In genomic region chr16:83898463-83899271, GRCh38 we compare ENCODE assay signal across 8 cellular contexts. TPM values are rescaled to one million over a fixed set of nuclear protein-coding genes. Genes with fewer than 3 reads are reported as not detected.
DNase-seq lines count a peak whose midpoint lies in the region; ATAC-seq and TF ChIP-seq lines count a peak whose summit lies in the region.

MLYCD (plus strand) TSS chr16:83899115; CDS start chr16:83899145, 30 bp downstream.

- H3K4me3 ChIP-seq in Karpas-422 (ENCODE audit: low read length): peak within 1 kb of the TSS; percentile 71
- H3K4me3 ChIP-seq in adipocyte (ENCODE audit: low read length): peak within 1 kb of the TSS; percentile 87
- peak within 1 kb of the TSS; percentile 65 to 98 (median 90) for H3K4me3 ChIP-seq in heart left ventricle
- peak within 1 kb of the TSS; percentile 64 to 94 (median 87) for H3K4me3 ChIP-seq in transverse colon

- H3K4me1 ChIP-seq in Karpas-422 (ENCODE audit: low read length): peaks cover 18% of the 10 kb centered on the region
- H3K4me1 ChIP-seq in adipocyte (ENCODE audit: control insufficient read depth, insufficient read depth, low read length): peaks cover 44% of the 10 kb centered on the region
- H3K4me1 ChIP-seq in heart left ventricle: peaks cover 0 to 48% (median 30%) of the 10 kb centered on the region in 12 donors
- peaks cover 15 to 27% (median 17%) of the 10 kb centered on the region in 4 donors for H3K4me1 ChIP-seq in transverse colon

- peak; percentile 87 for ATAC-seq in GM21825 (IDR thresholded peaks at IDR 0.05; ENCODE audit: unreplicated experiment)
- peak; percentile 86 to 91 (median 90) for ATAC-seq in heart left ventricle

- no peaks in the 10 kb centered on the region for H3K27me3 ChIP-seq in Karpas-422 (ENCODE audit: low read length)
- H3K27me3 ChIP-seq in adipocyte (replicated peaks; ENCODE audit: control insufficient read depth, insufficient read depth, low read length): no peaks in the 10 kb centered on the region
- no peaks in the 10 kb centered on the region for H3K27me3 ChIP-seq in heart left ventricle
- no peaks in the 10 kb centered on the region for H3K27me3 ChIP-seq in transverse colon

- H3K4me2 ChIP-seq in Karpas-422 (ENCODE audit: low read depth, low read length, poor library complexity, severe bottlenecking): peak within 1 kb of the TSS; percentile 71

- H3K36me3 ChIP-seq in Karpas-422 (ENCODE audit: insufficient read depth, low read length) (no peaks in the 10 kb centered on the region), adipocyte (ENCODE audit: control insufficient read depth, insufficient read depth, low read length, severe bottlenecking) (no peaks in the 10 kb centered on the region), heart left ventricle (peaks cover 0 to 3% (median 0%) of the 10 kb centered on the region in 9 donors), transverse colon (no peaks in the 10 kb centered on the region)

- DNase-seq in GF-D8 (lab: John Stamatoyannopoulos, UW) (peak; percentile 41), Karpas-422 (peak; percentile 93), SW 1271 (lab: John Stamatoyannopoulos, UW) (peak; percentile 22 to 60), adipocyte (ENCODE audit: low read depth) (peak; percentile 93), heart left ventricle (peak; percentile 89 to 93 (median 92)), posterior cingulate gyrus (peak; percentile 74 to 97 (median 81)), transverse colon (peak; percentile 90)

- H3K9me3 ChIP-seq in Karpas-422 (ENCODE audit: low read length): no peaks in the 10 kb centered on the region
- H3K9me3 ChIP-seq in adipocyte (ENCODE audit: control insufficient read depth, low read length): no peaks in the 10 kb centered on the region
- H3K9me3 ChIP-seq in heart left ventricle: no peaks in the 10 kb centered on the region
- no peaks in the 10 kb centered on the region for H3K9me3 ChIP-seq in transverse colon

- TF ChIP-seq CTCF in heart left ventricle (IDR thresholded peaks at IDR 0.05) (peak in 1 of 12 donors; percentile 6), transverse colon (IDR thresholded peaks at IDR 0.05) (no peak)

- H2AFZ ChIP-seq in Karpas-422 (ENCODE audit: low read length): peak within 1 kb of the TSS; percentile 93

- TF ChIP-seq POLR2A in heart left ventricle (IDR thresholded peaks at IDR 0.05) (peak; percentile 31 to 51), transverse colon (IDR thresholded peaks at IDR 0.05) (no peak)

- H3K79me2 ChIP-seq in Karpas-422 (ENCODE audit: low read length): peaks cover 39% of the 10 kb centered on the region

- in situ Hi-C loops in transverse colon (cut with MboI; ENCODE audit: low pct_ligation_motif_present in 1 of 4, low pct_unique_long_range_greater_than_20kb in 1 of 4, low sequenced_read_pairs in 3 of 4): no loop called here

- H3K9me2 ChIP-seq in Karpas-422 (replicated peaks; ENCODE audit: insufficient read depth, low read length): no peaks in the 10 kb centered on the region

- no peak for TF ChIP-seq EP300 in transverse colon (IDR thresholded peaks at IDR 0.05; ENCODE audit: low read depth)

- no peaks in the 10 kb centered on the region for H4K20me1 ChIP-seq in Karpas-422 (ENCODE audit: insufficient read depth, low read depth, low read length)

- no peak within 1 kb of the TSS for H3K27ac ChIP-seq in Karpas-422 (ENCODE audit: low read length)
- peak within 1 kb of the TSS; percentile 88 to 99 (median 98) for H3K27ac ChIP-seq in heart left ventricle
- H3K27ac ChIP-seq in transverse colon: peak within 1 kb of the TSS; percentile 94 to 99 (median 95)

- intact Hi-C loops in heart left ventricle (cut with DNase I): loop anchor here in 2 of 10 donors (2.0 to 5.0 kb wide), 2 partner anchors 14 to 54 kb away; partner anchors contain the start of gene OSGIN1 (in 1 of the 2)
- intact Hi-C loops in posterior cingulate gyrus (cut with DNase I): loop anchor here (5.0 kb wide), 2 partner anchors 71 to 91 kb away; partner anchors contain the start of gene HSBP1
- intact Hi-C loops in transverse colon (cut with DNase I; ENCODE audit: low total_unique reads): no loop called here

- H3K9ac ChIP-seq in Karpas-422 (ENCODE audit: low read length) (peak within 1 kb of the TSS; percentile 71), adipocyte (ENCODE audit: low read length) (peak within 1 kb of the TSS; percentile 87)

- WGBS in heart left ventricle, 4 donors: 5 to 15% (median 9%) methylated on average over 25 to 69 of the region's 69 CpGs
- 10 to 83% methylated on average over 2 to 35 of the region's 69 CpGs for WGBS in transverse colon (ENCODE audit: low coverage in 1 of 2), 2 donors

RNA-seq across cellular contexts. Expression of gene MLYCD, which starts in this region (rescaled TPM):
- total RNA-seq in Karpas-422 (2014; rRNA removed; shearing (Covaris generic); ENCODE audit: low replicate concordance): 4.7 and 6.8 TPM in 2 replicates
- total RNA-seq in heart left ventricle: 10 to 100 TPM; 22.5 to 65.3 (median 40.2) TPM
- 10 to 100 TPM; 19.4 to 21.8 TPM for polyA plus RNA-seq in heart left ventricle
- total RNA-seq in transverse colon: 10 to 100 TPM; 10.8 to 20.2 (median 13.7) TPM

Comparison
In these comparisons a context has a peak if more than half of its experiments do, and no peak if none do; other contexts are left out.
1. DNase-seq: peak in every context shown above with its lines; median percentile 93 in Karpas-422; 93 in adipocyte; 92 in heart left ventricle; 90 in transverse colon; 81 in posterior cingulate gyrus; 41 in GF-D8; 41 in SW 1271.